In genomic region chr13:50125556-50126377, GRCh38 we compare ENCODE assay signal across 8 cellular contexts.
DNase-seq lines count a peak whose midpoint lies in the region; ATAC-seq and TF ChIP-seq lines count a peak whose summit lies in the region.

No MANE protein-coding gene starts in this region.

- peak; percentile 66 for DNase-seq in AG04450 (ENCODE audit: low read depth, low spot score)
- DNase-seq in MM.1S = peak; percentile 82
- peak; percentile 79 for DNase-seq in RWPE1 (ENCODE audit: low spot score)
- DNase-seq in activated T-helper 9 cell treated with anti-CD3 and anti-CD28 coated beads, Interleukin-2, amount 50 U/mL, for 16 hours (ENCODE audit: low read depth) = peak; percentile 82
- DNase-seq in fibroblast of lung (ENCODE audit: low read depth in 2 of 2) = peak; percentile 74 to 95
- peak; percentile 87 for DNase-seq in naive B cell

- H3K79me2 ChIP-seq in MM.1S (ENCODE audit: low read length) = peaks cover 29% of the 10 kb centered on the region
- H3K79me2 ChIP-seq in fibroblast of lung (ENCODE audit: control insufficient read depth, insufficient read depth, low read length) = peaks cover 17% of the 10 kb centered on the region

- H2AFZ ChIP-seq in MM.1S (ENCODE audit: low read length) (peak overlapping the region; percentile 48), fibroblast of lung (ENCODE audit: low read length) (peak overlapping the region; percentile 42)

- no peaks in the 10 kb centered on the region for H3K36me3 ChIP-seq in MM.1S (replicated peaks; ENCODE audit: insufficient read depth, low read length)
- no peaks in the 10 kb centered on the region for H3K36me3 ChIP-seq in fibroblast of lung (ENCODE audit: control insufficient read depth, insufficient read depth, low read length)

- no peaks in the 10 kb centered on the region for H3K9me3 Mint-ChIP-seq in naive B cell
- no peaks in the 10 kb centered on the region for H3K9me3 Mint-ChIP-seq in stimulated activated memory B cell treated with anti-CD40 and anti-IgM and Interleukin-4, amounts not matched to agents 10 μg/mL and 1 μg/mL and 100 μg/mL, for 72 hours

- no peaks in the 10 kb centered on the region for H3K9me2 ChIP-seq in MM.1S (replicated peaks; ENCODE audit: insufficient read depth, low read length)

- H3K4me1 Mint-ChIP-seq in naive B cell = peaks cover 50 to 74% (median 66%) of the 10 kb centered on the region in 3 donors
- H3K4me1 Mint-ChIP-seq in stimulated activated memory B cell treated with anti-CD40 and anti-IgM and Interleukin-4, amounts not matched to agents 10 μg/mL and 1 μg/mL and 100 μg/mL, for 72 hours = peaks cover 69% of the 10 kb centered on the region

- H3K9ac ChIP-seq in MM.1S (ENCODE audit: low read length) (peak overlapping the region; percentile 98), fibroblast of lung (ENCODE audit: insufficient read depth, low read length) (peak overlapping the region; percentile 92)

- CTCF ChIA-PET in AG04450 (lab: Charles Lee) = interaction anchor here (0.7 to 0.9 kb wide), 3 partner anchors 13 to 148 kb away, joined by 3 read pairs; no protein-coding TSS in a partner anchor
- CTCF ChIA-PET in RWPE1 (lab: Yijun Ruan, JAX) = interaction anchor here (0.7 kb wide), 1 partner anchor 41 kb away, joined by 4 read pairs; no protein-coding TSS in a partner anchor

- peaks cover 33% of the 10 kb centered on the region for H3K27me3 ChIP-seq in AG04450 (ENCODE audit: control insufficient read depth, insufficient read depth, low read length)
- no peaks in the 10 kb centered on the region for H3K27me3 ChIP-seq in MM.1S (replicated peaks; ENCODE audit: insufficient read depth, low read length)
- H3K27me3 ChIP-seq in fibroblast of lung (ENCODE audit: control insufficient read depth, insufficient read depth, low read length) = no peaks in the 10 kb centered on the region

- H3K4me1 ChIP-seq in MM.1S (ENCODE audit: low read length) (peaks cover 30% of the 10 kb centered on the region), fibroblast of lung (ENCODE audit: control insufficient read depth, extremely low read depth, insufficient read depth, low read length) (peaks cover 3% of the 10 kb centered on the region)

- peak overlapping the region; percentile 74 for H3K4me2 ChIP-seq in MM.1S (ENCODE audit: low read depth, low read length)
- H3K4me2 ChIP-seq in fibroblast of lung (ENCODE audit: extremely low read depth, insufficient read depth, low read length) = peak overlapping the region; percentile 86

- ATAC-seq in GM21367 (IDR thresholded peaks at IDR 0.05; ENCODE audit: unreplicated experiment) (peak; percentile 21), naive B cell (ENCODE audit: low read depth in 2 of 2) (peak; percentile 47 to 52)
- peak; percentile 67 for ATAC-seq in stimulated activated memory B cell treated with anti-CD40 and anti-IgM and Interleukin-4, amounts not matched to agents 10 μg/mL and 1 μg/mL and 100 μg/mL, for 72 hours

- H3K4me3 Mint-ChIP-seq in naive B cell = peak overlapping the region; percentile 90 to 97 (median 92)
- H3K4me3 Mint-ChIP-seq in stimulated activated memory B cell treated with anti-CD40 and anti-IgM and Interleukin-4, amounts not matched to agents 10 μg/mL and 1 μg/mL and 100 μg/mL, for 72 hours = peak overlapping the region; percentile 85

- no peak for TF ChIP-seq CTCF in AG04450 (IDR thresholded peaks at IDR 0.05; ENCODE audit: low read depth, low read length)
- no peak for TF ChIP-seq CTCF in MM.1S (IDR thresholded peaks at IDR 0.05; ENCODE audit: low read length)
- TF ChIP-seq CTCF in RWPE1 (conservative IDR thresholded peaks at IDR 0.05; ENCODE audit: low read depth) = no peak
- TF ChIP-seq CTCF in fibroblast of lung (conservative IDR thresholded peaks at IDR 0.05 in 1 of 2, IDR thresholded peaks at IDR 0.05 in 1 of 2; ENCODE audit: low read depth in 1 of 2, low read length in 2 of 2) = no peak

- H3K27ac Mint-ChIP-seq in naive B cell = peak overlapping the region; percentile 94 to 99 (median 98)
- H3K27ac Mint-ChIP-seq in stimulated activated memory B cell treated with anti-CD40 and anti-IgM and Interleukin-4, amounts not matched to agents 10 μg/mL and 1 μg/mL and 100 μg/mL, for 72 hours = peak overlapping the region; percentile 99

- no peaks in the 10 kb centered on the region for H3K36me3 Mint-ChIP-seq in naive B cell
- H3K36me3 Mint-ChIP-seq in stimulated activated memory B cell treated with anti-CD40 and anti-IgM and Interleukin-4, amounts not matched to agents 10 μg/mL and 1 μg/mL and 100 μg/mL, for 72 hours = peaks cover 14% of the 10 kb centered on the region

- H3K27ac ChIP-seq in AG04450 (ENCODE audit: low read depth, low read length) = peak overlapping the region; percentile 91
- peak overlapping the region; percentile 97 for H3K27ac ChIP-seq in MM.1S (ENCODE audit: low read length)
- H3K27ac ChIP-seq in RWPE1 = peak overlapping the region; percentile 99
- peak overlapping the region; percentile 91 for H3K27ac ChIP-seq in fibroblast of lung (ENCODE audit: insufficient read depth, low read length)

- POLR2A ChIA-PET in AG04450 (lab: Yijun Ruan, JAX) = interaction anchor here (0.6 to 2.7 kb wide), 6 partner anchors 119 to 770 kb away, joined by 3 to 13 read pairs (median 3); partner anchors contain the start of gene TRIM13
- POLR2A ChIA-PET in RWPE1 (lab: Yijun Ruan, JAX; ENCODE audit: low non-redundant PET) = interaction anchor here (0.5 to 1.3 kb wide), 4 partner anchors 32 to 148 kb away, joined by 3 to 4 read pairs (median 3); no protein-coding TSS in a partner anchor

- H3K9me3 ChIP-seq in AG04450 (ENCODE audit: control insufficient read depth, insufficient read depth, low read length) (peaks cover 27% of the 10 kb centered on the region; the same call in 1 of the 2 replicates), MM.1S (replicated peaks; ENCODE audit: insufficient read depth, low read length) (no peaks in the 10 kb centered on the region), fibroblast of lung (ENCODE audit: control insufficient read depth, insufficient read depth, low read depth, low read length) (no peaks in the 10 kb centered on the region)

- peaks cover 0 to 11% (median 9%) of the 10 kb centered on the region in 3 donors for H3K27me3 Mint-ChIP-seq in naive B cell
- no peaks in the 10 kb centered on the region for H3K27me3 Mint-ChIP-seq in stimulated activated memory B cell treated with anti-CD40 and anti-IgM and Interleukin-4, amounts not matched to agents 10 μg/mL and 1 μg/mL and 100 μg/mL, for 72 hours

- H3K4me3 ChIP-seq in AG04450 (ENCODE audit: low read depth, low read length) = peak overlapping the region; percentile 88
- peak overlapping the region; percentile 77 for H3K4me3 ChIP-seq in MM.1S (ENCODE audit: low read length)
- H3K4me3 ChIP-seq in fibroblast of lung (replicated peaks in 1 of 4; ENCODE audit: control extremely low read depth in 1 of 4, insufficient read depth in 1 of 4, low read depth in 3 of 4, low read length in 4 of 4) = peak overlapping the region; percentile 74 to 96 (median 91)

- H3F3A ChIP-seq in MM.1S (ENCODE audit: insufficient read depth, low read length) = peaks cover 22% of the 10 kb centered on the region

- no peaks in the 10 kb centered on the region for H4K20me1 ChIP-seq in MM.1S (ENCODE audit: insufficient read depth, low read length)
- no peaks in the 10 kb centered on the region for H4K20me1 ChIP-seq in fibroblast of lung (ENCODE audit: control insufficient read depth, extremely low read depth, insufficient read depth, low read length)

Comparison
In these comparisons a context has a peak if more than half of its experiments do, and no peak if none do; other contexts are left out.
1. Peak in every context shown above with its lines: DNase-seq, ATAC-seq, H3K4me3 ChIP-seq and H3K27ac ChIP-seq.